In genomic region chr4:14177987-14178386, GRCh38 we compare ENCODE assay signal across 9 cellular contexts.
DNase-seq lines count a peak whose midpoint lies in the region; ATAC-seq and TF ChIP-seq lines count a peak whose summit lies in the region.
"Had no signal": no experiment of that assay in that cellular context is flagged by ENCODE, and none has a peak within 500 bp of the region (broad histone marks: within the 10 kb centered on the region; RNA-seq: fewer than 3 reads in every experiment).

No MANE protein-coding gene starts in this region.

- H3K4me1 Mint-ChIP-seq in MCF 10A (ENCODE audit: insufficient read depth, unreplicated experiment) = peaks cover 1% of the 10 kb centered on the region

- no peaks in the 10 kb centered on the region for H4K20me1 ChIP-seq in mammary epithelial cell (ENCODE audit: insufficient read depth, low read length)

- no peak for TF ChIP-seq POLR2A in sigmoid colon (IDR thresholded peaks at IDR 0.05)

- no peaks in the 10 kb centered on the region for H3K27me3 Mint-ChIP-seq in MCF 10A (ENCODE audit: insufficient read depth, unreplicated experiment)

- dilution Hi-C loops in mammary epithelial cell (cut with HindIII; ENCODE audit: low sequenced_read_pairs) = loop anchor here (5.0 kb wide), 1 partner anchor 94 kb away; no protein-coding TSS in a partner anchor

- H3K4me2 ChIP-seq in mammary epithelial cell (ENCODE audit: insufficient read depth, low read depth, low read length) = no peak overlapping the region

- DNase-seq in mammary epithelial cell (no peak), MCF 10A (ENCODE audit: unreplicated experiment) (no peak), RWPE2 (ENCODE audit: low spot score) (no peak), Right ventricle myocardium superior (no peak), GM20000 (ENCODE audit: low spot score) (no peak), sigmoid colon (no peak)
- DNase-seq: NCI-H2029 had no signal

- no peaks in the 10 kb centered on the region for H3K36me3 ChIP-seq in mammary epithelial cell (ENCODE audit: insufficient read depth, low read length)
- no peaks in the 10 kb centered on the region for H3K36me3 ChIP-seq in RWPE2 (ENCODE audit: low read depth)
- H3K36me3 ChIP-seq in thymus (ENCODE audit: control insufficient read depth, insufficient read depth) = no peaks in the 10 kb centered on the region
- no peaks in the 10 kb centered on the region for H3K36me3 ChIP-seq in sigmoid colon

- WGBS in mammary epithelial cell (ENCODE audit: low coverage, missing lambda C conversion rate) = 100% methylated on average over 3 of the region's 3 CpGs
- 85% methylated on average over 3 of the region's 3 CpGs for WGBS in thymus
- WGBS in sigmoid colon, 2 donors = 59 to 87% methylated on average over 3 of the region's 3 CpGs

- peak; percentile 82 for ATAC-seq in HG02870 (IDR thresholded peaks at IDR 0.05; ENCODE audit: unreplicated experiment)
- ATAC-seq in RWPE2 (ENCODE audit: low read depth) = no peak
- ATAC-seq in Right ventricle myocardium superior (ENCODE audit: poor library complexity) = no peak

- H3K27ac ChIP-seq in mammary epithelial cell (ENCODE audit: insufficient read depth, low read depth, low read length) (no peak overlapping the region), RWPE2 (ENCODE audit: poor library complexity, severe bottlenecking) (peak overlapping the region; percentile 26), thymus (ENCODE audit: low read depth) (peak overlapping the region; percentile 91), sigmoid colon (peak overlapping the region in 1 of 4 donors; percentile 45)

- no peaks in the 10 kb centered on the region for H3K36me3 Mint-ChIP-seq in MCF 10A (ENCODE audit: insufficient read depth, unreplicated experiment)

- no peak overlapping the region for H3K27ac Mint-ChIP-seq in MCF 10A (ENCODE audit: low read depth, unreplicated experiment)

- BruUV-seq in mammary epithelial cell (replicated peaks; lab: Mats Ljungman, UMichigan) (no TSS peak), MCF 10A (replicated peaks; lab: Mats Ljungman, UMichigan) (no TSS peak)

- intact Hi-C loops in mammary epithelial cell (cut with micrococcal nuclease) (no loop called here), MCF 10A (cut with micrococcal nuclease) (no loop called here), Right ventricle myocardium superior (cut with DNase I) (no loop called here), sigmoid colon (cut with DNase I) (no loop called here)

- no peak for TF ChIP-seq EP300 in sigmoid colon (IDR thresholded peaks at IDR 0.05)

- H3K79me2 ChIP-seq in mammary epithelial cell (ENCODE audit: insufficient read depth, low read length) = no peaks in the 10 kb centered on the region

- in situ Hi-C loops in mammary epithelial cell (cut with MboI; ENCODE audit: low sequenced_read_pairs in 2 of 2) = no loop called here

- H3K4me3 ChIP-seq in mammary epithelial cell (replicated peaks in 1 of 3; ENCODE audit: insufficient read depth in 1 of 3, low read depth in 2 of 3, low read length in 3 of 3) = no peak overlapping the region
- no peak overlapping the region for H3K4me3 ChIP-seq in RWPE2 (ENCODE audit: severe bottlenecking)
- no peak overlapping the region for H3K4me3 ChIP-seq in thymus (ENCODE audit: low read length)
- no peak overlapping the region for H3K4me3 ChIP-seq in sigmoid colon

- peak overlapping the region; percentile 51 for H2AFZ ChIP-seq in mammary epithelial cell (ENCODE audit: low read depth, low read length)

- peaks cover 17% of the 10 kb centered on the region for H3K4me1 ChIP-seq in mammary epithelial cell (ENCODE audit: insufficient read depth, low read length)
- H3K4me1 ChIP-seq in RWPE2 (ENCODE audit: insufficient read depth, poor library complexity, severe bottlenecking) = peaks cover 29% of the 10 kb centered on the region
- H3K4me1 ChIP-seq in thymus (ENCODE audit: control insufficient read depth, insufficient read depth, low read length) = peaks cover 7% of the 10 kb centered on the region
- peaks cover 0 to 10% (median 0%) of the 10 kb centered on the region in 4 donors for H3K4me1 ChIP-seq in sigmoid colon

- no peaks in the 10 kb centered on the region for H3K9me3 ChIP-seq in mammary epithelial cell (replicated peaks; ENCODE audit: insufficient read depth, low read length)
- H3K9me3 ChIP-seq in RWPE2 (ENCODE audit: severe bottlenecking) = no peaks in the 10 kb centered on the region
- no peaks in the 10 kb centered on the region for H3K9me3 ChIP-seq in thymus (ENCODE audit: control insufficient read depth)
- H3K9me3 ChIP-seq in sigmoid colon = no peaks in the 10 kb centered on the region

- TF ChIP-seq CTCF in mammary epithelial cell (conservative IDR thresholded peaks at IDR 0.05 in 1 of 2, IDR thresholded peaks at IDR 0.05 in 1 of 2; ENCODE audit: extremely low read depth in 1 of 2, insufficient read depth in 1 of 2, low read depth in 1 of 2, low read length in 2 of 2) (no peak), MCF 10A (IDR thresholded peaks at IDR 0.05; ENCODE audit: unreplicated experiment) (no peak), RWPE2 (IDR thresholded peaks at IDR 0.05; ENCODE audit: poor library complexity, severe bottlenecking) (no peak), GM20000 (IDR thresholded peaks at IDR 0.05; ENCODE audit: extremely low read depth, missing control alignments) (no peak), sigmoid colon (IDR thresholded peaks at IDR 0.05) (no peak)

- POLR2A ChIA-PET in MCF 10A (lab: Yijun Ruan, JAX) = interaction anchor here (1.4 kb wide), 1 partner anchor 10 kb away, joined by 6 read pairs; no protein-coding TSS in a partner anchor

- H3K27me3 ChIP-seq in mammary epithelial cell (ENCODE audit: insufficient read depth, low read length) (no peaks in the 10 kb centered on the region), RWPE2 (ENCODE audit: insufficient read depth, poor library complexity, severe bottlenecking) (no peaks in the 10 kb centered on the region), thymus (ENCODE audit: control insufficient read depth, insufficient read depth) (no peaks in the 10 kb centered on the region), sigmoid colon (no peaks in the 10 kb centered on the region)

- no peaks in the 10 kb centered on the region for H3K9me3 Mint-ChIP-seq in MCF 10A (ENCODE audit: unreplicated experiment)

- H3K9ac ChIP-seq in mammary epithelial cell (ENCODE audit: insufficient read depth, low read length) = no peak overlapping the region

- H3K4me3 Mint-ChIP-seq in MCF 10A (ENCODE audit: unreplicated experiment) = no peak overlapping the region

- CTCF ChIA-PET in mammary epithelial cell (lab: Charles Lee; ENCODE audit: low non-redundant PET) (no interaction called here), MCF 10A (lab: Yijun Ruan, JAX) (interaction anchor here (0.7 kb wide), 1 partner anchor 524 kb away, joined by 3 read pairs; no protein-coding TSS in a partner anchor)
